ENCODE assay signal across 14 cellular contexts in genomic region chr3:120587326-120587840, GRCh38. TPM values are rescaled to one million over a fixed set of nuclear protein-coding genes. Genes with fewer than 3 reads are reported as not detected.
DNase-seq lines count a peak whose midpoint lies in the region; TF ChIP-seq lines count a peak whose summit lies in the region.
"Had no signal": no experiment of that assay in that cellular context is flagged by ENCODE, and none has a peak within 500 bp of the region (broad histone marks: within the 10 kb centered on the region; RNA-seq: fewer than 3 reads in every experiment).

No MANE protein-coding gene starts in this region.

- no peaks in the 10 kb centered on the region for H3K9me2 ChIP-seq in neural cell (ENCODE audit: insufficient read depth, low read length)

- no peak for TF ChIP-seq EP300 in neural cell (conservative IDR thresholded peaks at IDR 0.05; ENCODE audit: poor library complexity, severe bottlenecking)

- H3K79me2 ChIP-seq in neural cell (replicated peaks; ENCODE audit: insufficient read depth, low read length), result no peaks in the 10 kb centered on the region

- H3K27ac ChIP-seq in SK-N-MC (no peak overlapping the region), neural cell (ENCODE audit: low read length) (peak overlapping the region; percentile 45), RWPE1 (no peak overlapping the region)
- H3K27ac ChIP-seq: 22Rv1; BLaER1 treated with 17β-estradiol and CSF1 and Interleukin-3, amounts not matched to agents 10 nM and 100 nM had no signal

- CTCF ChIA-PET in RWPE1 (lab: Yijun Ruan, JAX), result no interaction called here

- H3K36me3 ChIP-seq in SK-N-MC (ENCODE audit: insufficient read depth, low read length) (no peaks in the 10 kb centered on the region), neural cell (ENCODE audit: insufficient read depth, low read length) (no peaks in the 10 kb centered on the region)
- H3K36me3 ChIP-seq: BLaER1 treated with 17β-estradiol and CSF1 and Interleukin-3, amounts not matched to agents 10 nM and 100 nM had no signal

- H3K9ac ChIP-seq in SK-N-MC (ENCODE audit: insufficient read length) (no peak overlapping the region), neural cell (ENCODE audit: low read length) (no peak overlapping the region)
- H3K9ac ChIP-seq: BLaER1 treated with 17β-estradiol and CSF1 and Interleukin-3, amounts not matched to agents 10 nM and 100 nM had no signal

- no peaks in the 10 kb centered on the region for H3K9me3 ChIP-seq in SK-N-MC (ENCODE audit: low read depth, low read length)
- H3K9me3 ChIP-seq in neural cell (ENCODE audit: low read length), result no peaks in the 10 kb centered on the region

- no peak overlapping the region for H2AFZ ChIP-seq in neural cell (ENCODE audit: low read depth, low read length)
- H2AFZ ChIP-seq: GM23338 had no signal

- POLR2A ChIA-PET in RWPE1 (lab: Yijun Ruan, JAX; ENCODE audit: low non-redundant PET), result interaction anchor here (0.6 kb wide), 1 partner anchor 21 kb away, joined by 3 read pairs; no protein-coding TSS in a partner anchor

- no peak for TF ChIP-seq RAD21 in neural cell (conservative IDR thresholded peaks at IDR 0.05)

- TF ChIP-seq CTCF in neural cell (IDR thresholded peaks at IDR 0.05; ENCODE audit: poor library complexity, severe bottlenecking), result no peak
- TF ChIP-seq CTCF in RWPE1 (conservative IDR thresholded peaks at IDR 0.05; ENCODE audit: low read depth), result no peak

- H3K27me3 ChIP-seq in neural cell (ENCODE audit: insufficient read depth, low read depth, low read length), result no peaks in the 10 kb centered on the region
- H3K27me3 ChIP-seq: BLaER1 treated with 17β-estradiol and CSF1 and Interleukin-3, amounts not matched to agents 10 nM and 100 nM had no signal

- no peaks in the 10 kb centered on the region for H3F3A ChIP-seq in neural cell (ENCODE audit: insufficient read depth, low read length, poor library complexity, severe bottlenecking)

- H3K4me3 ChIP-seq in SK-N-MC, result no peak overlapping the region
- peak overlapping the region; percentile 9 for H3K4me3 ChIP-seq in neural cell (ENCODE audit: low read length)
- H3K4me3 ChIP-seq: BLaER1 treated with 17β-estradiol and CSF1 and Interleukin-3, amounts not matched to agents 10 nM and 100 nM; GM23338 had no signal

- no peaks in the 10 kb centered on the region for H4K20me1 ChIP-seq in neural cell (ENCODE audit: insufficient read depth)
- H4K20me1 ChIP-seq: BLaER1 treated with 17β-estradiol and CSF1 and Interleukin-3, amounts not matched to agents 10 nM and 100 nM had no signal

- no peak overlapping the region for H3K4me2 ChIP-seq in neural cell (ENCODE audit: low read length)
- H3K4me2 ChIP-seq: BLaER1 treated with 17β-estradiol and CSF1 and Interleukin-3, amounts not matched to agents 10 nM and 100 nM; GM23338 had no signal

- DNase-seq in NCI-H82 (lab: John Stamatoyannopoulos, UW) (peak; percentile 44), NCI-H82 treated with DMSO at 0.1 percent for 48 hours (lab: John Stamatoyannopoulos, UW; ENCODE audit: unreplicated experiment) (no peak), SK-N-MC (ENCODE audit: low read depth, low spot score) (peak; percentile 14), GDM1 (lab: John Stamatoyannopoulos, UW) (no peak), NOMO-1 (lab: John Stamatoyannopoulos, UW; ENCODE audit: unreplicated experiment in 2 of 2) (no peak), RWPE1 (ENCODE audit: low spot score) (no peak)
- DNase-seq: Calu3; CD8-positive, alpha-beta T cell; HFFc6; KG1 had no signal

TF ChIP-seq in neural cell, 6 proteins besides CTCF, POLR2A, EP300 and RAD21:
- TF ChIP-seq, protein P1, sequence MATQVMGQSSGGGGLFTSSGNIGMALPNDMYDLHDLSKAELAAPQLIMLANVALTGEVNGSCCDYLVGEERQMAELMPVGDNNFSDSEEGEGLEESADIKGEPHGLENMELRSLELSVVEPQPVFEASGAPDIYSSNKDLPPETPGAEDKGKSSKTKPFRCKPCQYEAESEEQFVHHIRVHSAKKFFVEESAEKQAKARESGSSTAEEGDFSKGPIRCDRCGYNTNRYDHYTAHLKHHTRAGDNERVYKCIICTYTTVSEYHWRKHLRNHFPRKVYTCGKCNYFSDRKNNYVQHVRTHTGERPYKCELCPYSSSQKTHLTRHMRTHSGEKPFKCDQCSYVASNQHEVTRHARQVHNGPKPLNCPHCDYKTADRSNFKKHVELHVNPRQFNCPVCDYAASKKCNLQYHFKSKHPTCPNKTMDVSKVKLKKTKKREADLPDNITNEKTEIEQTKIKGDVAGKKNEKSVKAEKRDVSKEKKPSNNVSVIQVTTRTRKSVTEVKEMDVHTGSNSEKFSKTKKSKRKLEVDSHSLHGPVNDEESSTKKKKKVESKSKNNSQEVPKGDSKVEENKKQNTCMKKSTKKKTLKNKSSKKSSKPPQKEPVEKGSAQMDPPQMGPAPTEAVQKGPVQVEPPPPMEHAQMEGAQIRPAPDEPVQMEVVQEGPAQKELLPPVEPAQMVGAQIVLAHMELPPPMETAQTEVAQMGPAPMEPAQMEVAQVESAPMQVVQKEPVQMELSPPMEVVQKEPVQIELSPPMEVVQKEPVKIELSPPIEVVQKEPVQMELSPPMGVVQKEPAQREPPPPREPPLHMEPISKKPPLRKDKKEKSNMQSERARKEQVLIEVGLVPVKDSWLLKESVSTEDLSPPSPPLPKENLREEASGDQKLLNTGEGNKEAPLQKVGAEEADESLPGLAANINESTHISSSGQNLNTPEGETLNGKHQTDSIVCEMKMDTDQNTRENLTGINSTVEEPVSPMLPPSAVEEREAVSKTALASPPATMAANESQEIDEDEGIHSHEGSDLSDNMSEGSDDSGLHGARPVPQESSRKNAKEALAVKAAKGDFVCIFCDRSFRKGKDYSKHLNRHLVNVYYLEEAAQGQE (IDR thresholded peaks at IDR 0.05; ENCODE audit: borderline replicate concordance), result no peak
- no peak for TF ChIP-seq SMC3 (conservative IDR thresholded peaks at IDR 0.05; ENCODE audit: poor library complexity)
- TF ChIP-seq POLR2AphosphoS5 (IDR thresholded peaks at IDR 0.05), result no peak
- TF ChIP-seq TAF1 (IDR thresholded peaks at IDR 0.05; ENCODE audit: low read depth), result no peak
- TF ChIP-seq EZH2 (IDR thresholded peaks at IDR 0.05; ENCODE audit: borderline replicate concordance, insufficient read depth, low read length, poor library complexity, severe bottlenecking), result no peak
- TF ChIP-seq MXI1 (conservative IDR thresholded peaks at IDR 0.05; ENCODE audit: poor library complexity, severe bottlenecking), result no peak

RNA-seq across cellular contexts. Expression of gene NDUFB4, which starts 8.8 kb away (rescaled TPM):
- 154 and 170 TPM in 2 replicates for polyA plus RNA-seq in neural cell
- 43.3 and 53.9 TPM in 2 replicates for polyA minus RNA-seq in neural cell

Comparison
In these comparisons a context has a peak if more than half of its experiments do, and no peak if none do; other contexts are left out.
1. DNase-seq: peak in NCI-H82 (single experiment) and SK-N-MC (single experiment); none in NCI-H82 treated with DMSO at 0.1 percent for 48 hours (single experiment), GDM1 (single experiment), NOMO-1 (0 of 2) and RWPE1 (single experiment).